Comparison of ENCODE assay signal across 11 cellular contexts in the genomic region with DNA sequence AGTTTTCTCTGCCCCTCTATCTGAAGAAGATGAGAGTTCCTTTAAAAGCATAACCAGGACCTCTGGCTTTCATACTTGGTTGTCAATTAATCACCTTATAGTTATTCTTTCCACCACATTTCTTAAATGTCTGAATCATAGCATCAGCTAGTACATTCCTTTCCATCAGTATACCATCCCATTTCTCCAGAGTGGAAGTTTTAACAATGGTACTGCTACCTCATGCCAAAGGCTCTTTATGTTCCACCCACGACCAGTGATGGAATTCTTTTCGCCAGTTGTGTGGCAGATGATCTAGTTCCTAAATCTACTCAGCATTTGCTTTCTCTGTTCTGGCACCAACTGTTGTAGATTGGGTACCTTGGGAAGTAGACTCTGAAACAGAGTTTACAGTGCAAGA.
DNase-seq lines count a peak whose midpoint lies in the region; ATAC-seq and TF ChIP-seq lines count a peak whose summit lies in the region.
"Had no signal": no experiment of that assay in that cellular context is flagged by ENCODE, and none has a peak within 500 bp of the region (broad histone marks: within the 10 kb centered on the region; RNA-seq: fewer than 3 reads in every experiment).

No MANE protein-coding gene starts in this region.

- no peak overlapping the region for H2AK5ac ChIP-seq in mesenchymal stem cell (ENCODE audit: low read length, severe bottlenecking)

- H4K8ac ChIP-seq in mesenchymal stem cell (ENCODE audit: low read length) = no peak overlapping the region

- no peak overlapping the region for H3K4ac ChIP-seq in mesenchymal stem cell (ENCODE audit: low read depth in 1 of 2, low read length in 2 of 2)

- H4K91ac ChIP-seq in mesenchymal stem cell (ENCODE audit: low read length) = no peak overlapping the region

- intact Hi-C loops in activated T-helper 2 cell treated with anti-CD3 and anti-CD28 coated beads, Interferon-gamma antibody, Interleukin-2, Interleukin-4, amounts not matched to agents 10 μg/mL and 5 μg/mL and 100 μg/mL, durations not matched to agents 14 hours and 24 hours and 36 hours (cut with micrococcal nuclease) = no loop called here
- intact Hi-C loops in lower lobe of right lung (cut with DNase I) = no loop called here

- H3K27ac ChIP-seq in mesenchymal stem cell (ENCODE audit: low read length, poor library complexity, severe bottlenecking) (peak overlapping the region; percentile 90), lower lobe of right lung (no peak overlapping the region)

- H3K36me3 Mint-ChIP-seq in progenitor cell of endocrine pancreas (ENCODE audit: insufficient read depth) = no peaks in the 10 kb centered on the region
- H3K36me3 Mint-ChIP-seq in activated T-helper 2 cell treated with anti-CD3 and anti-CD28 coated beads, Interferon-gamma antibody, Interleukin-2, Interleukin-4, amounts not matched to agents 10 μg/mL and 5 μg/mL and 100 μg/mL, durations not matched to agents 14 hours and 24 hours and 36 hours (ENCODE audit: low read depth) = no peaks in the 10 kb centered on the region
- H3K36me3 Mint-ChIP-seq: activated naive CD4-positive, alpha-beta T cell treated with anti-CD3 and anti-CD28 coated beads, Interleukin-2, amount 10 ng/mL, durations not matched to agents 7 days and 5 days had no signal

- no peaks in the 10 kb centered on the region for H3K4me1 Mint-ChIP-seq in progenitor cell of endocrine pancreas (ENCODE audit: low read depth)
- H3K4me1 Mint-ChIP-seq in activated T-helper 2 cell treated with anti-CD3 and anti-CD28 coated beads, Interferon-gamma antibody, Interleukin-2, Interleukin-4, amounts not matched to agents 10 μg/mL and 5 μg/mL and 100 μg/mL, durations not matched to agents 14 hours and 24 hours and 36 hours (ENCODE audit: low read depth) = no peaks in the 10 kb centered on the region
- H3K4me1 Mint-ChIP-seq: activated naive CD4-positive, alpha-beta T cell treated with anti-CD3 and anti-CD28 coated beads, Interleukin-2, amount 10 ng/mL, durations not matched to agents 7 days and 5 days had no signal

- DNase-seq in AG08396 (ENCODE audit: low spot score) = peak; percentile 17
- DNase-seq in LHCN-M2 (ENCODE audit: low read depth) = peak; percentile 76
- peak; percentile 3 for DNase-seq in choroid plexus epithelial cell (ENCODE audit: low read depth)
- DNase-seq in mesenchymal stem cell = no peak
- DNase-seq in progenitor cell of endocrine pancreas (ENCODE audit: low spot score, unreplicated experiment) = no peak
- DNase-seq in T-helper 1 cell = no peak
- no peak for DNase-seq in activated T-helper 2 cell treated with anti-CD3 and anti-CD28 coated beads, Interferon-gamma antibody, Interleukin-2, Interleukin-4, amounts not matched to agents 10 μg/mL and 5 μg/mL and 100 μg/mL, durations not matched to agents 14 hours and 24 hours and 36 hours (ENCODE audit: low spot score)
- DNase-seq in lower lobe of right lung = no peak
- DNase-seq: activated naive CD4-positive, alpha-beta T cell treated with anti-CD3 and anti-CD28 coated beads, Interleukin-2, amount 10 ng/mL, durations not matched to agents 7 days and 5 days; SW 1271 had no signal

- H3K9me3 ChIP-seq in mesenchymal stem cell (ENCODE audit: control insufficient read depth, low read length) = no peaks in the 10 kb centered on the region
- H3K9me3 ChIP-seq in lower lobe of right lung = no peaks in the 10 kb centered on the region

- H2AFZ ChIP-seq in mesenchymal stem cell (ENCODE audit: low read depth, low read length) = no peak overlapping the region

- no peak for TF ChIP-seq CTCF in choroid plexus epithelial cell (conservative IDR thresholded peaks at IDR 0.05; ENCODE audit: low read depth, low read length)
- TF ChIP-seq CTCF in progenitor cell of endocrine pancreas (IDR thresholded peaks at IDR 0.05; ENCODE audit: unreplicated experiment) = no peak
- TF ChIP-seq CTCF in lower lobe of right lung (IDR thresholded peaks at IDR 0.05) = no peak

- no peaks in the 10 kb centered on the region for H3K79me1 ChIP-seq in mesenchymal stem cell (replicated peaks; ENCODE audit: low read length, poor library complexity, severe bottlenecking)

- no peak overlapping the region for H3K18ac ChIP-seq in mesenchymal stem cell (ENCODE audit: low read depth in 1 of 2, low read length in 2 of 2)

- no peak overlapping the region for H3K9ac ChIP-seq in mesenchymal stem cell (ENCODE audit: low read length)

- ATAC-seq in lower lobe of right lung = no peak
- ATAC-seq: esophagus mucosa had no signal

- no peak overlapping the region for H3K27ac Mint-ChIP-seq in progenitor cell of endocrine pancreas
- no peak overlapping the region for H3K27ac Mint-ChIP-seq in activated T-helper 2 cell treated with anti-CD3 and anti-CD28 coated beads, Interferon-gamma antibody, Interleukin-2, Interleukin-4, amounts not matched to agents 10 μg/mL and 5 μg/mL and 100 μg/mL, durations not matched to agents 14 hours and 24 hours and 36 hours
- H3K27ac Mint-ChIP-seq: activated naive CD4-positive, alpha-beta T cell treated with anti-CD3 and anti-CD28 coated beads, Interleukin-2, amount 10 ng/mL, durations not matched to agents 7 days and 5 days had no signal

- no peak overlapping the region for H2BK15ac ChIP-seq in mesenchymal stem cell (ENCODE audit: low read depth, poor library complexity, severe bottlenecking)

- no peaks in the 10 kb centered on the region for H3K27me3 Mint-ChIP-seq in progenitor cell of endocrine pancreas
- H3K27me3 Mint-ChIP-seq in activated T-helper 2 cell treated with anti-CD3 and anti-CD28 coated beads, Interferon-gamma antibody, Interleukin-2, Interleukin-4, amounts not matched to agents 10 μg/mL and 5 μg/mL and 100 μg/mL, durations not matched to agents 14 hours and 24 hours and 36 hours (ENCODE audit: low read depth) = no peaks in the 10 kb centered on the region
- H3K27me3 Mint-ChIP-seq: activated naive CD4-positive, alpha-beta T cell treated with anti-CD3 and anti-CD28 coated beads, Interleukin-2, amount 10 ng/mL, durations not matched to agents 7 days and 5 days had no signal

- H3K9me3 Mint-ChIP-seq in progenitor cell of endocrine pancreas (ENCODE audit: low read depth) = peaks cover 30% of the 10 kb centered on the region
- no peaks in the 10 kb centered on the region for H3K9me3 Mint-ChIP-seq in activated T-helper 2 cell treated with anti-CD3 and anti-CD28 coated beads, Interferon-gamma antibody, Interleukin-2, Interleukin-4, amounts not matched to agents 10 μg/mL and 5 μg/mL and 100 μg/mL, durations not matched to agents 14 hours and 24 hours and 36 hours
- H3K9me3 Mint-ChIP-seq: activated naive CD4-positive, alpha-beta T cell treated with anti-CD3 and anti-CD28 coated beads, Interleukin-2, amount 10 ng/mL, durations not matched to agents 7 days and 5 days had no signal

- no peak overlapping the region for H3K23ac ChIP-seq in mesenchymal stem cell (ENCODE audit: low read length in 2 of 2)

- H3K4me2 ChIP-seq in mesenchymal stem cell (ENCODE audit: low read length, poor library complexity, severe bottlenecking) = no peak overlapping the region

- WGBS in mesenchymal stem cell = 33% methylated on average over 1 of the region's 2 CpGs

- H3K27me3 ChIP-seq in mesenchymal stem cell (ENCODE audit: control insufficient read depth in 1 of 2, insufficient read depth in 1 of 2, low read length in 2 of 2) = peaks cover 0 to 22% of the 10 kb centered on the region in 2 experiments
- no peaks in the 10 kb centered on the region for H3K27me3 ChIP-seq in lower lobe of right lung (ENCODE audit: low read depth)

- no peak overlapping the region for H2BK12ac ChIP-seq in mesenchymal stem cell (ENCODE audit: low read length in 2 of 2)

- H3K36me3 ChIP-seq in mesenchymal stem cell (ENCODE audit: control insufficient read depth in 1 of 2, insufficient read depth in 2 of 2, low read depth in 1 of 2, low read length in 2 of 2) (no peaks in the 10 kb centered on the region), lower lobe of right lung (no peaks in the 10 kb centered on the region)

- H3K4me3 Mint-ChIP-seq in progenitor cell of endocrine pancreas (ENCODE audit: low read depth) = no peak overlapping the region
- H3K4me3 Mint-ChIP-seq in activated T-helper 2 cell treated with anti-CD3 and anti-CD28 coated beads, Interferon-gamma antibody, Interleukin-2, Interleukin-4, amounts not matched to agents 10 μg/mL and 5 μg/mL and 100 μg/mL, durations not matched to agents 14 hours and 24 hours and 36 hours (ENCODE audit: low read depth) = no peak overlapping the region
- H3K4me3 Mint-ChIP-seq: activated naive CD4-positive, alpha-beta T cell treated with anti-CD3 and anti-CD28 coated beads, Interleukin-2, amount 10 ng/mL, durations not matched to agents 7 days and 5 days had no signal

- no peak overlapping the region for H2BK5ac ChIP-seq in mesenchymal stem cell (ENCODE audit: low read depth, low read length, poor library complexity, severe bottlenecking)

- H3K4me1 ChIP-seq in mesenchymal stem cell (ENCODE audit: control insufficient read depth, insufficient read depth, low read depth, low read length) (no peaks in the 10 kb centered on the region), lower lobe of right lung (no peaks in the 10 kb centered on the region)

- no peak overlapping the region for H2BK120ac ChIP-seq in mesenchymal stem cell (ENCODE audit: low read depth, low read length)

- H3K4me3 ChIP-seq in choroid plexus epithelial cell (ENCODE audit: low read depth, low read length) (no peak overlapping the region), mesenchymal stem cell (ENCODE audit: insufficient read depth in 1 of 2, low read depth in 1 of 2, low read length in 2 of 2) (no peak overlapping the region), lower lobe of right lung (no peak overlapping the region)

- no peak overlapping the region for H3K14ac ChIP-seq in mesenchymal stem cell (ENCODE audit: low read length in 2 of 2)

Comparison
In these comparisons a context has a peak if more than half of its experiments do, and no peak if none do; other contexts are left out.
1. DNase-seq: peak in AG08396 (single experiment), LHCN-M2 (single experiment) and choroid plexus epithelial cell (single experiment); none in mesenchymal stem cell (single experiment), progenitor cell of endocrine pancreas (single experiment), T-helper 1 cell (0 of 5), activated T-helper 2 cell treated with anti-CD3 and anti-CD28 coated beads, Interferon-gamma antibody, Interleukin-2, Interleukin-4, amounts not matched to agents 10 μg/mL and 5 μg/mL and 100 μg/mL, durations not matched to agents 14 hours and 24 hours and 36 hours (single experiment) and lower lobe of right lung (single experiment).